In genomic region chr3:98901465-98902174, GRCh38 we compare ENCODE assay signal across 8 cellular contexts. TPM values are rescaled to one million over a fixed set of nuclear protein-coding genes. Genes with fewer than 3 reads are reported as not detected.
DNase-seq lines count a peak whose midpoint lies in the region; ATAC-seq and TF ChIP-seq lines count a peak whose summit lies in the region.

Gene DCBLD2 (minus strand): TSS chr3:98901695. CDS start chr3:98901326, 369 bp downstream.

- H3K4me1 ChIP-seq in ovary (ENCODE audit: insufficient read depth) (peaks cover 1% of the 10 kb centered on the region), thymus (ENCODE audit: control insufficient read depth, insufficient read depth, low read length) (peaks cover 4% of the 10 kb centered on the region)

- peak; percentile 87 for TF ChIP-seq POLR2A in ovary (IDR thresholded peaks at IDR 0.05)

- H3K27ac ChIP-seq in adipose tissue (ENCODE audit: low read depth, low read length), result peak within 1 kb of the TSS; percentile 80
- H3K27ac ChIP-seq in ovary, result peak within 1 kb of the TSS; percentile 57 to 97
- H3K27ac ChIP-seq in thymus (ENCODE audit: low read depth), result peak within 1 kb of the TSS; percentile 55

- POLR2A ChIA-PET in GM10248 (lab: Yijun Ruan, JAX), result interaction anchor here (0.6 to 1.1 kb wide), 4 partner anchors 8 to 916 kb away, joined by 3 to 6 read pairs (median 4); partner anchors contain the start of gene CMSS1

- intact Hi-C loops in Right ventricle myocardium superior (cut with DNase I) (no loop called here), ovary (cut with DNase I) (loop anchor here in 1 of 4 donors (10.0 kb wide), 1 partner anchor 57 kb away; no protein-coding TSS in a partner anchor)

- CTCF ChIA-PET in GM10248 (lab: Yijun Ruan, JAX), result interaction anchor here (0.6 to 1.5 kb wide), 6 partner anchors 9 to 597 kb away, joined by 3 to 7 read pairs (median 4); no protein-coding TSS in a partner anchor

- WGBS in adipose tissue, 3 donors, result 0 to 1% (median 0%) methylated on average over 47 to 72 of the region's 73 CpGs
- 0 to 1% (median 0%) methylated on average over 44 to 73 of the region's 73 CpGs for WGBS in ovary, 3 donors
- WGBS in thymus, result under 1% methylated on average over 71 of the region's 73 CpGs

- H3K36me3 ChIP-seq in ovary, result no peaks in the 10 kb centered on the region
- H3K36me3 ChIP-seq in thymus (ENCODE audit: control insufficient read depth, insufficient read depth), result no peaks in the 10 kb centered on the region

- TF ChIP-seq CTCF in GM10248 (IDR thresholded peaks at IDR 0.05; ENCODE audit: control extremely low read depth, extremely low read depth, low read depth, missing control alignments) (no peak), ovary (IDR thresholded peaks at IDR 0.05) (no peak)

- H3K4me3 ChIP-seq in ovary, result peak within 1 kb of the TSS; percentile 99
- peak within 1 kb of the TSS; percentile 61 for H3K4me3 ChIP-seq in thymus (ENCODE audit: low read length)

- TF ChIP-seq EP300 in ovary (IDR thresholded peaks at IDR 0.05), result no peak

- H3K27me3 ChIP-seq in ovary, result no peaks in the 10 kb centered on the region
- H3K27me3 ChIP-seq in thymus (ENCODE audit: control insufficient read depth, insufficient read depth), result no peaks in the 10 kb centered on the region

- peak; percentile 98 for ATAC-seq in HG02623 (IDR thresholded peaks at IDR 0.05; ENCODE audit: unreplicated experiment)
- ATAC-seq in Right ventricle myocardium superior (ENCODE audit: poor library complexity), result peak; percentile 97

- DNase-seq in GM10248 (ENCODE audit: extremely low spot score), result peak; percentile 99
- DNase-seq in NCI-H1092 treated with DMSO at 0.1 percent for 48 hours (lab: John Stamatoyannopoulos, UW), result peak; percentile 98
- DNase-seq in SW480 (ENCODE audit: low spot score), result peak; percentile 99
- peak; percentile 98 for DNase-seq in Right ventricle myocardium superior
- DNase-seq in ovary, result peak; percentile 98

- no peaks in the 10 kb centered on the region for H3K9me3 ChIP-seq in ovary
- no peaks in the 10 kb centered on the region for H3K9me3 ChIP-seq in thymus (ENCODE audit: control insufficient read depth)

RNA-seq across cellular contexts. Expression of gene DCBLD2, which starts in this region (rescaled TPM):
- polyA plus RNA-seq in adipose tissue, result 1 to 10 TPM; 2.8 to 7.8 (median 6.0) TPM
- total RNA-seq in Right ventricle myocardium superior, result 27.2 TPM
- 10 to 100 TPM; 22.4 to 58.7 (median 41.1) TPM for total RNA-seq in ovary
- polyA plus RNA-seq in ovary, result 10 to 100 TPM; 13.5 to 31.7 TPM
- polyA plus RNA-seq in thymus, result 5.5 TPM

Comparison
In these comparisons a context has a peak if more than half of its experiments do, and no peak if none do; other contexts are left out.
1. Peak in every context shown above with its lines: DNase-seq, ATAC-seq, H3K4me3 ChIP-seq and H3K27ac ChIP-seq.